1 cellular context compared by ENCODE assay signal in the genomic region with DNA sequence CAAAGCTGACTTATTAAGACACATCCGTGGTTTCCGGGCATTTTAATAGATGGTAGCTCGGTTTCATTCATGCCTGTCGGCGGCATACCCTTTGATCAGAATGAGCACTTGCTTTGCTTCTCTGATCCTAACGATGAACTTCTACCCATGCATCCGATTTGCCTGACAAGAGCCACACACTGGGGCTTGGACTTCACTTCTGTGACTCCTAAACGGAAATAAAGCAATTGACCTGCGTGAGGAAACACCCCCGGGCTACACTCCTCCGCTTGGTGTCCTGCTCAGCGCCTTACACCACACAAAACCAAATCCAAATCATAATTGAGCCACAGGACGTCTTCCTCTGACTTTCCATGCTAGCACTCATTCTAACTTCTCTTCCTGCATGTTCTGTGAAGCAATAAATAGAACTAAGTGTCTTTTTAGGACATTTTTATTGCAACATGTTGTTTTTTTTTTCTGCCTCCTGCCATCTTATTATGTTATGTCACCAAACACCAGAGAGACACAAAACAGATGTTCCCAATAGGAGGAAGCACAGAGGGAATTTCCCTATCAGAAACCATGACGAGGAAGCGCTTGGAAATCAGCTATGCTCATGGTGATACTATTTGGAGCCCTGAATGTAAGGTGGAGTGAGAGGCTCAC.
TF ChIP-seq lines count a peak whose summit lies in the region.

No MANE protein-coding gene starts in this region.

TF ChIP-seq in H1, 55 proteins besides CTCF, POLR2A, EP300 and RAD21 (continued from another document):
- no peak for TF ChIP-seq SAP30 (IDR thresholded peaks at IDR 0.05; ENCODE audit: insufficient read depth, insufficient replicate concordance, low read length)
- TF ChIP-seq CTBP2 (IDR thresholded peaks at IDR 0.05; ENCODE audit: borderline replicate concordance, insufficient read depth, insufficient read length, low read length): no peak
- TF ChIP-seq HDAC2 (IDR thresholded peaks at IDR 0.05; ENCODE audit: borderline replicate concordance in 1 of 2, low read depth in 2 of 2, low read length in 2 of 2): no peak
- TF ChIP-seq, protein P1, sequence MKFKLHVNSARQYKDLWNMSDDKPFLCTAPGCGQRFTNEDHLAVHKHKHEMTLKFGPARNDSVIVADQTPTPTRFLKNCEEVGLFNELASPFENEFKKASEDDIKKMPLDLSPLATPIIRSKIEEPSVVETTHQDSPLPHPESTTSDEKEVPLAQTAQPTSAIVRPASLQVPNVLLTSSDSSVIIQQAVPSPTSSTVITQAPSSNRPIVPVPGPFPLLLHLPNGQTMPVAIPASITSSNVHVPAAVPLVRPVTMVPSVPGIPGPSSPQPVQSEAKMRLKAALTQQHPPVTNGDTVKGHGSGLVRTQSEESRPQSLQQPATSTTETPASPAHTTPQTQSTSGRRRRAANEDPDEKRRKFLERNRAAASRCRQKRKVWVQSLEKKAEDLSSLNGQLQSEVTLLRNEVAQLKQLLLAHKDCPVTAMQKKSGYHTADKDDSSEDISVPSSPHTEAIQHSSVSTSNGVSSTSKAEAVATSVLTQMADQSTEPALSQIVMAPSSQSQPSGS (IDR thresholded peaks at IDR 0.05; ENCODE audit: low read length): no peak
- TF ChIP-seq CBX5 (IDR thresholded peaks at IDR 0.05; ENCODE audit: low read depth, low read length): no peak
- TF ChIP-seq CEBPB (IDR thresholded peaks at IDR 0.05; ENCODE audit: low read depth, low read length): no peak
TF ChIP-seq in H1: peak in this region for 0.
